ENCODE assay signal across 19 cellular contexts in genomic region chr17:9274119-9274445, GRCh38.
DNase-seq lines count a peak whose midpoint lies in the region; ATAC-seq and TF ChIP-seq lines count a peak whose summit lies in the region.
"Had no signal": no experiment of that assay in that cellular context is flagged by ENCODE, and none has a peak within 500 bp of the region (broad histone marks: within the 10 kb centered on the region; RNA-seq: fewer than 3 reads in every experiment).

No MANE protein-coding gene starts in this region.

- H3K27me3 ChIP-seq in adipocyte (replicated peaks; ENCODE audit: control insufficient read depth, insufficient read depth, low read length): no peaks in the 10 kb centered on the region
- H3K27me3 ChIP-seq: BLaER1, gastrocnemius medialis had no signal

- no peaks in the 10 kb centered on the region for H3K27me3 Mint-ChIP-seq in activated CD8-positive, alpha-beta T cell treated with anti-CD3 and anti-CD28 coated beads for 36 hours

- peak; percentile 64 for DNase-seq in activated CD4-positive, alpha-beta T cell treated with anti-CD3 and anti-CD28 coated beads for 48 hours
- no peak for DNase-seq in activated CD4-positive, alpha-beta T cell treated with anti-CD3 and anti-CD28 coated beads for 1 hour
- peak; percentile 77 for DNase-seq in activated CD8-positive, alpha-beta T cell treated with anti-CD3 and anti-CD28 coated beads for 36 hours
- no peak for DNase-seq in adipocyte (ENCODE audit: low read depth)
- peak in 2 of 3 experiments; percentile 27 to 43 for DNase-seq in stimulated activated CD4-positive, alpha-beta T cell treated with anti-CD3 and anti-CD28 coated beads, TNF-alpha, amount 100 ng/mL, for 24 hours (ENCODE audit: low read depth in 3 of 3)
- no peak for DNase-seq in NCI-H1417 (lab: John Stamatoyannopoulos, UW)
- DNase-seq: amniotic stem cell, gastrocnemius medialis, GDM1, NCI-H2029 treated with DMSO at 0.1 percent for 48 hours, NCI-H446 treated with DMSO at 0.1 percent for 48 hours, retina had no signal

- CTCF ChIA-PET in activated CD8-positive, alpha-beta T cell treated with anti-CD3 and anti-CD28 coated beads for 36 hours (lab: Charles Lee): interaction anchor here (1.0 to 2.2 kb wide), 4 partner anchors 15 to 158 kb away, joined by 3 to 9 read pairs (median 4); no protein-coding TSS in a partner anchor

- no peaks in the 10 kb centered on the region for H3K9me3 Mint-ChIP-seq in activated CD8-positive, alpha-beta T cell treated with anti-CD3 and anti-CD28 coated beads for 36 hours
- H3K9me3 Mint-ChIP-seq: mesothelial cell of epicardium had no signal

- H3K36me3 Mint-ChIP-seq in activated CD8-positive, alpha-beta T cell treated with anti-CD3 and anti-CD28 coated beads for 36 hours (ENCODE audit: low read depth): peaks cover 5% of the 10 kb centered on the region
- H3K36me3 Mint-ChIP-seq: mesothelial cell of epicardium had no signal

- H3K36me3 ChIP-seq in adipocyte (ENCODE audit: control insufficient read depth, insufficient read depth, low read length, severe bottlenecking): no peaks in the 10 kb centered on the region
- H3K36me3 ChIP-seq: BLaER1, gastrocnemius medialis, thoracic aorta had no signal

- H3K4me3 Mint-ChIP-seq in activated CD8-positive, alpha-beta T cell treated with anti-CD3 and anti-CD28 coated beads for 36 hours: peak overlapping the region; percentile 33
- H3K4me3 Mint-ChIP-seq: mesothelial cell of epicardium had no signal

- peak overlapping the region; percentile 49 for H3K4me3 ChIP-seq in adipocyte (ENCODE audit: low read length)
- H3K4me3 ChIP-seq: BLaER1, gastrocnemius medialis, GM12878, K562, thoracic aorta had no signal

- intact Hi-C loops in activated CD8-positive, alpha-beta T cell treated with anti-CD3 and anti-CD28 coated beads for 36 hours (cut with micrococcal nuclease): no loop called here

- TF ChIP-seq CTCF in activated CD8-positive, alpha-beta T cell treated with anti-CD3 and anti-CD28 coated beads for 36 hours (IDR thresholded peaks at IDR 0.05): no peak

- peaks cover 29% of the 10 kb centered on the region for H3K4me1 Mint-ChIP-seq in activated CD8-positive, alpha-beta T cell treated with anti-CD3 and anti-CD28 coated beads for 36 hours (ENCODE audit: low read depth)

- peak overlapping the region; percentile 53 for H3K9ac ChIP-seq in adipocyte (ENCODE audit: low read length)
- H3K9ac ChIP-seq: BLaER1 had no signal

- no peaks in the 10 kb centered on the region for H3K9me3 ChIP-seq in adipocyte (ENCODE audit: control insufficient read depth, low read length)
- H3K9me3 ChIP-seq: BLaER1, gastrocnemius medialis, thoracic aorta had no signal

- peaks cover 18% of the 10 kb centered on the region for H3K4me1 ChIP-seq in adipocyte (ENCODE audit: control insufficient read depth, insufficient read depth, low read length)
- H3K4me1 ChIP-seq: gastrocnemius medialis had no signal

- peak; percentile 94 for ATAC-seq in activated CD8-positive, alpha-beta T cell treated with anti-CD3 and anti-CD28 coated beads for 36 hours
- no peak for ATAC-seq in HG03139 (IDR thresholded peaks at IDR 0.05; ENCODE audit: unreplicated experiment)
- ATAC-seq in GM19452 (IDR thresholded peaks at IDR 0.05; ENCODE audit: unreplicated experiment): no peak
- ATAC-seq: gastrocnemius medialis, GM12878, K562 had no signal

- POLR2A ChIA-PET in activated CD8-positive, alpha-beta T cell treated with anti-CD3 and anti-CD28 coated beads for 36 hours (lab: Charles Lee): interaction anchor here (1.1 to 1.7 kb wide), 9 partner anchors 9 to 278 kb away, joined by 3 to 7 read pairs (median 4); no protein-coding TSS in a partner anchor

- peak overlapping the region; percentile 94 for H3K27ac Mint-ChIP-seq in activated CD8-positive, alpha-beta T cell treated with anti-CD3 and anti-CD28 coated beads for 36 hours
- H3K27ac Mint-ChIP-seq: mesothelial cell of epicardium had no signal

Comparison
In these comparisons a context has a peak if more than half of its experiments do, and no peak if none do; other contexts are left out.
1. DNase-seq: peak in activated CD4-positive, alpha-beta T cell treated with anti-CD3 and anti-CD28 coated beads for 48 hours (single experiment), activated CD8-positive, alpha-beta T cell treated with anti-CD3 and anti-CD28 coated beads for 36 hours (single experiment) and stimulated activated CD4-positive, alpha-beta T cell treated with anti-CD3 and anti-CD28 coated beads, TNF-alpha, amount 100 ng/mL, for 24 hours (2 of 3); none in activated CD4-positive, alpha-beta T cell treated with anti-CD3 and anti-CD28 coated beads for 1 hour (single experiment), adipocyte (single experiment) and NCI-H1417 (0 of 3).